2 cellular contexts compared by ENCODE assay signal in genomic region chr15:65863106-65863505, GRCh38.
TF ChIP-seq lines count a peak whose summit lies in the region.

No MANE protein-coding gene starts in this region.

TF ChIP-seq in SK-N-SH, 30 proteins besides CTCF, POLR2A, EP300 and RAD21:
- TF ChIP-seq, protein P1, sequence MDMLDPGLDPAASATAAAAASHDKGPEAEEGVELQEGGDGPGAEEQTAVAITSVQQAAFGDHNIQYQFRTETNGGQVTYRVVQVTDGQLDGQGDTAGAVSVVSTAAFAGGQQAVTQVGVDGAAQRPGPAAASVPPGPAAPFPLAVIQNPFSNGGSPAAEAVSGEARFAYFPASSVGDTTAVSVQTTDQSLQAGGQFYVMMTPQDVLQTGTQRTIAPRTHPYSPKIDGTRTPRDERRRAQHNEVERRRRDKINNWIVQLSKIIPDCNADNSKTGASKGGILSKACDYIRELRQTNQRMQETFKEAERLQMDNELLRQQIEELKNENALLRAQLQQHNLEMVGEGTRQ (IDR thresholded peaks at IDR 0.05; ENCODE audit: borderline replicate concordance, low read depth, low read length) = no peak
- no peak for TF ChIP-seq PBX3 (IDR thresholded peaks at IDR 0.05)

TF ChIP-seq in SK-N-SH treated with all-trans-retinoic acid at 6 μM for 48 hours, 23 proteins besides CTCF, POLR2A, EP300 and RAD21:
- no peak for TF ChIP-seq PPARA (CRISPR knock-in tag; IDR thresholded peaks at IDR 0.05; ENCODE audit: borderline replicate concordance)
